20 cellular contexts compared by ENCODE assay signal in the genomic region with DNA sequence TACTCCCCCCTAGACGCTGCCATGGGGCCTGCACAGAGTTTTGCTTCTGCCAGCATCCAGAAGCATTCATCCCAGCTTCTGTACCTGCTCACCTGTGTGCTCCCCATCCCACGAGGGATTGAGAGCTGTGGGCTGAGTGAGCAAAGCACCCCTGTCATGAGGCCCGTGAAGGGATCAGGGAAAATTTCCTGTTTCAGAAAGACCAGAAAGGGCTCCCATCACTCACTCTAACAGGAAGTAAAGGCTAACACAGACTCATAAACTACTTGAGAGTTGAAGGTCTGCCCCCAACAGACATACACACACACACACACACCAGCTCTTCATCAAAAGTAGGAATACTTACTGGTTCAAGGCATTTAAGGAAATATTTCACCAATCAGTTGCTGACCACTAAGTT.
"Had no signal": no experiment of that assay in that cellular context is flagged by ENCODE, and none has a peak within 500 bp of the region (broad histone marks: within the 10 kb centered on the region; RNA-seq: fewer than 3 reads in every experiment).

No MANE protein-coding gene starts in this region.

- H3K9me3 ChIP-seq: SK-N-SH had no signal

- H3K4me2 ChIP-seq: SK-N-SH had no signal

- H3K36me3 ChIP-seq: MG63 had no signal

- H3K9ac ChIP-seq: SK-N-SH had no signal

- H3K27me3 ChIP-seq: MG63 had no signal

- DNase-seq: KBM-7, MG63, NCI-H1092, NCI-H1105 treated with DMSO at 0.1 percent for 48 hours, NCI-H1417 treated with DMSO at 0.1 percent for 48 hours, NCI-H146, NCI-H187, NCI-H2029, NCI-H2081 treated with DMSO at 0.1 percent for 48 hours, NCI-H2171, NCI-H226, NCI-H446, NCI-H510A, NCI-H524 treated with DMSO at 0.1 percent for 48 hours, NCI-H69, NCI-H774, RPMI8226, SHP77, SK-N-SH, SW 1271 had no signal

- H3K4me3 ChIP-seq: MG63 had no signal
